Comparison of ENCODE assay signal across 12 cellular contexts in the genomic region with DNA sequence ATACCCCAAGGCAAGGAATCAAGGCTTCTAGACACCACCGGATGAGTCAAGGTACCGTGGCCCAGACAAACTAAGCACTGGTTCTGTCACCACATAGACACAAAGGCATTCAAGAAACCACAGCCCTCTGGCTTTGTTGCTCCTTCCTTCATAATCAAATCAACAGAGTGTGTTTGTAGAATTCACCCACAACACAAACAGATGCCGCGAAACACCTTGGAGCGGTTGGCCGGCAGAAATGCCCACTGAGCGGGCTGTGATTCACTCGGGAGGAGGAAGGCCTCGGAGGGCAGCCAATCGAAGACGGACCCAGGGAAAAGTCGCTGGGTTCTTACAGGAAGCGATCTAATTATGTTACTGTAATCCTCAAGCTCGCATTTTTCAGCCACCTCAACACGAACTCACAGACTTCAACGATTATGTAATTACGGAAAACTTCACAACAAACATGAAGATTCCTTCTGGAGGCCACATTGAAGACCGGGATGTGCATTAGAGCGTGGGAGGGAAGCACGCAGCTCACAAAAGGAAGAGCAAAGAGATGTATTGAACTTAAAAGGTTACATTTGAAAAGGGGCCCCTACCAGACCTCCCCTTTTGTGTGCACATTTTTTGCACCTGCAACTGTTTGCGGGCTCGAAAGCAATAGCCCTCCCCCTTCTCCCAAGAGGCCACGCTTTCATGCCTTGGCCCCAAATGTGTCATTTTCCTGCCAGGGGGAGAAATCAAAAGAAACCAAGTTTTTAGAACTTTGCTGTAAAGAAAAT.
A peak's percentile ranks its signal among the peaks of the same experiment; 100 is the strongest.
DNase-seq lines count a peak whose midpoint lies in the region; ATAC-seq, FAIRE-seq and TF ChIP-seq lines count a peak whose summit lies in the region.
"Had no signal": no experiment of that assay in that cellular context is flagged by ENCODE, and none has a peak within 500 bp of the region (broad histone marks: within the 10 kb centered on the region; RNA-seq: fewer than 3 reads in every experiment).

No MANE protein-coding gene starts in this region.

- H4K20me1 ChIP-seq in hepatocyte (ENCODE audit: insufficient read depth, poor library complexity, severe bottlenecking), result no peaks in the 10 kb centered on the region
- no peaks in the 10 kb centered on the region for H4K20me1 ChIP-seq in HepG2 (ENCODE audit: insufficient read depth, low read length)

- no TSS peak for BruUV-seq in HepG2 (replicated peaks; lab: Mats Ljungman, UMichigan)

- WGBS in hepatocyte (ENCODE audit: low lambda C conversion rate, missing lambda C conversion rate), result 91% methylated on average over 23 of the region's 23 CpGs
- 58% methylated on average over 23 of the region's 23 CpGs for WGBS in HepG2 (ENCODE audit: low lambda C conversion rate)

- H3K4me3 ChIP-seq in AG10803 (ENCODE audit: low read length) (peak overlapping the region; percentile 34), hepatocyte (no peak overlapping the region), HepG2 (replicated peaks in 1 of 3; ENCODE audit: insufficient read depth in 1 of 3, low read depth in 2 of 3, low read length in 3 of 3) (no peak overlapping the region)

- peaks cover 2% of the 10 kb centered on the region for H3K9me3 Mint-ChIP-seq in activated CD4-positive, alpha-beta memory T cell treated with anti-CD3 and anti-CD28 coated beads, Interleukin-2, amount 10 ng/mL, durations not matched to agents 7 days and 5 days

- no peak for TF ChIP-seq POLR2A in HepG2 (IDR thresholded peaks at IDR 0.05; ENCODE audit: insufficient read depth in 1 of 2, low read depth in 2 of 2, low read length in 2 of 2)
- TF ChIP-seq POLR2A in H54 (IDR thresholded peaks at IDR 0.05; ENCODE audit: low read depth, low read length), result no peak

- TF ChIP-seq RAD21 in HepG2 (CRISPR knock-in tag; IDR thresholded peaks at IDR 0.05), result no peak

- no peaks in the 10 kb centered on the region for H3K9me3 ChIP-seq in hepatocyte (ENCODE audit: low read depth)
- no peaks in the 10 kb centered on the region for H3K9me3 ChIP-seq in HepG2 (ENCODE audit: low read length)

- no peak for ATAC-seq in HepG2

- no peak for FAIRE-seq in HepG2 (lab: Jason Lieb, UNC)
- no peak for FAIRE-seq in H54 (lab: Jason Lieb, UNC)
- FAIRE-seq: GM18507 had no signal

- H3K4me2 ChIP-seq in hepatocyte (no peak overlapping the region), HepG2 (ENCODE audit: low read depth, low read length) (no peak overlapping the region)

- H3K9ac ChIP-seq in HepG2 (ENCODE audit: insufficient read depth, low read depth, low read length), result no peak overlapping the region

- H3K36me3 Mint-ChIP-seq in activated CD4-positive, alpha-beta memory T cell treated with anti-CD3 and anti-CD28 coated beads, Interleukin-2, amount 10 ng/mL, durations not matched to agents 7 days and 5 days (ENCODE audit: low read depth), result peaks cover 17% of the 10 kb centered on the region
- H3K36me3 Mint-ChIP-seq: activated naive CD4-positive, alpha-beta T cell treated with anti-CD3 and anti-CD28 coated beads, Interleukin-2, amount 50 U/mL, for 72 hours had no signal

- in situ Hi-C loops in HepG2 (cut with HindIII; ENCODE audit: extremely low pct_ligation_motif_present, low pct_unique_long_range_greater_than_20kb), result no loop called here

- no peaks in the 10 kb centered on the region for H3K9me2 ChIP-seq in hepatocyte (replicated peaks; ENCODE audit: insufficient read depth)

- POLR2A ChIA-PET in activated CD4-positive, alpha-beta memory T cell treated with anti-CD3 and anti-CD28 coated beads, Interleukin-2, amount 10 ng/mL, durations not matched to agents 7 days and 5 days (lab: Charles Lee), result interaction anchor here (1.0 kb wide), 1 partner anchor 12 kb away, joined by 3 read pairs; no protein-coding TSS in a partner anchor
- POLR2A ChIA-PET in HepG2 (lab: Yijun Ruan, JAX), result no interaction called here

- H3K27me3 ChIP-seq in hepatocyte (no peaks in the 10 kb centered on the region), HepG2 (ENCODE audit: control insufficient read depth in 1 of 2, insufficient read depth in 2 of 2, low read length in 2 of 2) (no peaks in the 10 kb centered on the region; a peak in 2 of 5 replicates)

- no peaks in the 10 kb centered on the region for H3K27me3 Mint-ChIP-seq in activated CD4-positive, alpha-beta memory T cell treated with anti-CD3 and anti-CD28 coated beads, Interleukin-2, amount 10 ng/mL, durations not matched to agents 7 days and 5 days

- H3K4me1 ChIP-seq in hepatocyte (ENCODE audit: insufficient read depth) (no peaks in the 10 kb centered on the region), HepG2 (ENCODE audit: insufficient read depth, low read length) (no peaks in the 10 kb centered on the region)

- DNase-seq in AG10803 (ENCODE audit: low read depth) (peak; percentile 97), HT-29 (ENCODE audit: low spot score) (peak; percentile 26), fibroblast of peridontal ligament (ENCODE audit: extremely low read depth) (peak; percentile 79), hepatocyte (ENCODE audit: low spot score) (no peak), HepG2 (ENCODE audit: low spot score) (no peak), CD1c-positive myeloid dendritic cell (ENCODE audit: extremely low spot score) (no peak), H54 (ENCODE audit: insufficient read length, low spot score) (no peak)
- DNase-seq in activated CD4-positive, alpha-beta memory T cell treated with anti-CD3 and anti-CD28 coated beads, Interleukin-2, amount 10 ng/mL, durations not matched to agents 7 days and 5 days, result no peak
- DNase-seq: erythroblast, NCI-H69 had no signal

- H3K27ac Mint-ChIP-seq in activated CD4-positive, alpha-beta memory T cell treated with anti-CD3 and anti-CD28 coated beads, Interleukin-2, amount 10 ng/mL, durations not matched to agents 7 days and 5 days, result peak overlapping the region; percentile 64

- H2AFZ ChIP-seq in hepatocyte (no peak overlapping the region), HepG2 (ENCODE audit: low read length) (no peak overlapping the region)

- no peaks in the 10 kb centered on the region for H3K79me2 ChIP-seq in hepatocyte
- no peaks in the 10 kb centered on the region for H3K79me2 ChIP-seq in HepG2 (ENCODE audit: insufficient read depth, low read length)

- intact Hi-C loops in HepG2 (cut with micrococcal nuclease; ENCODE audit: unreplicated experiment), result no loop called here

- peaks cover 41% of the 10 kb centered on the region for H3K4me1 Mint-ChIP-seq in activated CD4-positive, alpha-beta memory T cell treated with anti-CD3 and anti-CD28 coated beads, Interleukin-2, amount 10 ng/mL, durations not matched to agents 7 days and 5 days

- peak overlapping the region; percentile 52 for H3K4me3 Mint-ChIP-seq in activated CD4-positive, alpha-beta memory T cell treated with anti-CD3 and anti-CD28 coated beads, Interleukin-2, amount 10 ng/mL, durations not matched to agents 7 days and 5 days

- H3K27ac ChIP-seq in hepatocyte (no peak overlapping the region), HepG2 (ENCODE audit: extremely low read length, insufficient read depth, low read length) (no peak overlapping the region)

- TF ChIP-seq EP300 in HepG2 (IDR thresholded peaks at IDR 0.05; ENCODE audit: low read depth in 2 of 2, low read length in 2 of 2) (no peak), HepG2 (CRISPR knock-in tag; IDR thresholded peaks at IDR 0.05; ENCODE audit: borderline replicate concordance) (no peak)

- H3K36me3 ChIP-seq in hepatocyte (replicated peaks; ENCODE audit: insufficient read depth, low read depth) (no peaks in the 10 kb centered on the region), HepG2 (replicated peaks in 1 of 2; ENCODE audit: control insufficient read depth in 1 of 2, insufficient read depth in 2 of 2, low read length in 2 of 2) (no peaks in the 10 kb centered on the region)

- CTCF ChIA-PET in activated CD4-positive, alpha-beta memory T cell treated with anti-CD3 and anti-CD28 coated beads, Interleukin-2, amount 10 ng/mL, durations not matched to agents 7 days and 5 days (lab: Charles Lee), result interaction anchor here (0.7 kb wide), 1 partner anchor 389 kb away, joined by 4 read pairs; no protein-coding TSS in a partner anchor
- CTCF ChIA-PET in HepG2 (lab: Yijun Ruan, JAX; ENCODE audit: low intra/inter-chr PET ratio, low total read pairs), result no interaction called here

- TF ChIP-seq CTCF in AG10803 (conservative IDR thresholded peaks at IDR 0.05; ENCODE audit: low read length), result no peak
- no peak for TF ChIP-seq CTCF in hepatocyte (IDR thresholded peaks at IDR 0.05; ENCODE audit: poor library complexity)
- no peak for TF ChIP-seq CTCF in HepG2 (CRISPR knock-in tag; IDR thresholded peaks at IDR 0.05)

TF ChIP-seq in HepG2, 621 proteins besides CTCF, POLR2A, EP300 and RAD21 (continues in another document):
- TF ChIP-seq SALL2 (CRISPR knock-in tag; IDR thresholded peaks at IDR 0.05) (no peak), HMG20A (CRISPR knock-in tag; IDR thresholded peaks at IDR 0.05; ENCODE audit: borderline replicate concordance) (no peak), ZNF567 (CRISPR knock-in tag; IDR thresholded peaks at IDR 0.05; ENCODE audit: borderline replicate concordance) (no peak), POGZ (CRISPR knock-in tag; IDR thresholded peaks at IDR 0.05) (no peak), ZNF333 (CRISPR knock-in tag; IDR thresholded peaks at IDR 0.05; ENCODE audit: borderline replicate concordance) (no peak), ZBTB7B (CRISPR knock-in tag; IDR thresholded peaks at IDR 0.05) (no peak), FOXC1 (CRISPR knock-in tag; IDR thresholded peaks at IDR 0.05; ENCODE audit: borderline replicate concordance) (no peak), POLR2G (IDR thresholded peaks at IDR 0.05; ENCODE audit: low read depth, low read length) (no peak), KLF16 (CRISPR knock-in tag; IDR thresholded peaks at IDR 0.05) (no peak), XBP1 (CRISPR knock-in tag; IDR thresholded peaks at IDR 0.05) (no peak), TAF1 (CRISPR knock-in tag; IDR thresholded peaks at IDR 0.05) (no peak), MED13 (CRISPR knock-in tag; IDR thresholded peaks at IDR 0.05) (no peak), ZNF253 (CRISPR knock-in tag; IDR thresholded peaks at IDR 0.05; ENCODE audit: borderline replicate concordance) (no peak), NONO (IDR thresholded peaks at IDR 0.05) (no peak), NONO (CRISPR knock-in tag; conservative IDR thresholded peaks at IDR 0.05) (no peak)

Comparison
In these comparisons a context has a peak if more than half of its experiments do, and no peak if none do; other contexts are left out.
1. DNase-seq: peak in AG10803 (single experiment), HT-29 (single experiment) and fibroblast of peridontal ligament (single experiment); none in activated CD4-positive, alpha-beta memory T cell treated with anti-CD3 and anti-CD28 coated beads, Interleukin-2, amount 10 ng/mL, durations not matched to agents 7 days and 5 days (single experiment), hepatocyte (single experiment), HepG2 (single experiment), CD1c-positive myeloid dendritic cell (single experiment) and H54 (single experiment).